17 cellular contexts compared by ENCODE assay signal in the genomic region with DNA sequence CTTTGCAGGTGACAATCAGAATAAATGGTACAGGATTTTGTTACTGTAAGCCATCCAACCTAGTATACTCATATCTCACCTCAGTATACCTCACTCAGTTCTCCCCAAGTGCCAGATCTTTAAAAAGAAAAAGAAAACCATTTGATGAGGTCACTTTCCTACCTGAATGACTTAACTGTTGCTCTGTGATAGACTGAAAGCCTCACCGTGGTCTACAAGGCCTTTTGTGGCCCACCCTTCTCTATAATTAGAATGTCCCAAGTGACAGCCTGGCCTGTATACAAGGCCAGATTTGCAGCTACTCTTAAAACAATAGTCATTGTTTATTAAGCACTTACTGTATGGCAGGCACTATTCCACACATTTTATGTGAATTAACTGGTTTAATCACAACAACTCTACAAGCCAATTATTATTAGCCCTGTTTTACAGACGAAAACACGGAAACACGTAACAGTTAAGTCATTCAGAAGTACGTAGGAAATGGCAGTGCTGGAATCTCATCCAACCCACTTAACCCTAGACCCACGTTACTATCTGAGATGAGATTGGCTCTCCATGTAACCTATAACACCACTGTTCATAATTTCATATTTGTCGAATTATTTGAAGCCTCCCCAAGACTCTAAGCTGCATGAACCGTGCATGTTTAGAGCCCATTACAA. TPM values are rescaled to one million over a fixed set of nuclear protein-coding genes. Genes with fewer than 3 reads are reported as not detected.
A peak's percentile ranks its signal among the peaks of the same experiment; 100 is the strongest.
DNase-seq lines count a peak whose midpoint lies in the region; ATAC-seq, FAIRE-seq and TF ChIP-seq lines count a peak whose summit lies in the region.
"Had no signal": no experiment of that assay in that cellular context is flagged by ENCODE, and none has a peak within 500 bp of the region (broad histone marks: within the 10 kb centered on the region; RNA-seq: fewer than 3 reads in every experiment).

No MANE protein-coding gene starts in this region.

- no peak overlapping the region for H2BK15ac ChIP-seq in H9 (ENCODE audit: low read depth, low read length)

- H2BK5ac ChIP-seq in H9 (ENCODE audit: insufficient read length, low read length), result no peak overlapping the region

- in situ Hi-C loops in KBM-7 (cut with MboI; ENCODE audit: low pct_unique_long_range_greater_than_20kb, low sequenced_read_pairs), result no loop called here

- no peak overlapping the region for H3K4me2 ChIP-seq in H9 (ENCODE audit: insufficient read depth, insufficient read length, low read length)

- H2AFZ ChIP-seq in H9 (ENCODE audit: low read length), result no peak overlapping the region

- no peak overlapping the region for H2BK20ac ChIP-seq in H9 (ENCODE audit: low read depth, low read length, poor library complexity, severe bottlenecking)

- H3K79me1 ChIP-seq in H9 (ENCODE audit: insufficient read depth, low read depth, low read length, poor library complexity, severe bottlenecking), result peaks cover 9% of the 10 kb centered on the region

- H4K8ac ChIP-seq in H9 (replicated peaks; ENCODE audit: insufficient read length, low read depth, low read length), result no peak overlapping the region

- no peak overlapping the region for H3K27ac Mint-ChIP-seq in H9
- H3K27ac Mint-ChIP-seq: natural killer cell had no signal

- H3K9ac ChIP-seq in H9 (ENCODE audit: extremely low read depth, insufficient read length, low read length), result no peak overlapping the region

- no peaks in the 10 kb centered on the region for H3K27me3 Mint-ChIP-seq in H9 (ENCODE audit: low read depth)

- H2BK12ac ChIP-seq in H9 (ENCODE audit: insufficient read length, low read depth, low read length), result no peak overlapping the region

- no peaks in the 10 kb centered on the region; the same call in 1 of the 2 replicates for H3K4me1 ChIP-seq in H9 (ENCODE audit: insufficient read depth, low read length)

- no peak overlapping the region for H3K4ac ChIP-seq in H9 (ENCODE audit: low read depth, low read length)

- H4K5ac ChIP-seq in H9 (ENCODE audit: insufficient read length, low read depth, low read length), result no peak overlapping the region

- ATAC-seq in GM18499 (IDR thresholded peaks at IDR 0.05; ENCODE audit: insufficient read depth, unreplicated experiment), result peak; percentile 74
- ATAC-seq in HG02642 (IDR thresholded peaks at IDR 0.05; ENCODE audit: poor library complexity, unreplicated experiment), result peak; percentile 54
- ATAC-seq in GM21576 (IDR thresholded peaks at IDR 0.05; ENCODE audit: unreplicated experiment), result no peak
- ATAC-seq in GM21619 (IDR thresholded peaks at IDR 0.05; ENCODE audit: unreplicated experiment), result no peak
- ATAC-seq: lower lobe of right lung, natural killer cell, psoas muscle had no signal

- no peaks in the 10 kb centered on the region for H4K20me1 ChIP-seq in H9 (ENCODE audit: control insufficient read depth, insufficient read depth, insufficient read length)

- H3K4me3 Mint-ChIP-seq in H9, result no peak overlapping the region
- H3K4me3 Mint-ChIP-seq: natural killer cell had no signal

- peaks cover 40 to 53% of the 10 kb centered on the region in 2 experiments for H3K4me1 Mint-ChIP-seq in H9
- H3K4me1 Mint-ChIP-seq: natural killer cell had no signal

- no peak overlapping the region for H3K14ac ChIP-seq in H9 (ENCODE audit: insufficient read depth, low read length)

- H3K56ac ChIP-seq in H9 (ENCODE audit: insufficient read length, low read depth, low read length), result no peak overlapping the region

- no peak overlapping the region for H3T11ph ChIP-seq in H9 (ENCODE audit: low read length)

- H3K9me3 ChIP-seq in H9 (ENCODE audit: control insufficient read depth, low read depth, low read length), result no peaks in the 10 kb centered on the region
- H3K9me3 ChIP-seq: lower lobe of right lung, psoas muscle had no signal

- H2BK120ac ChIP-seq in H9 (ENCODE audit: low read depth, low read length, poor library complexity, severe bottlenecking), result no peak overlapping the region

- TF ChIP-seq CTCF in D721Med (IDR thresholded peaks at IDR 0.05; ENCODE audit: insufficient read depth, missing control alignments), result no peak
- TF ChIP-seq CTCF in H9 (conservative IDR thresholded peaks at IDR 0.05), result no peak

- no peak overlapping the region for H2AK5ac ChIP-seq in H9 (ENCODE audit: insufficient read length, low read length)

- peak; percentile 32 for FAIRE-seq in D721Med (lab: Jason Lieb, UNC)
- peak; percentile 67 for FAIRE-seq in HTR-8/SVneo (lab: Jason Lieb, UNC)

- H4K91ac ChIP-seq in H9 (ENCODE audit: insufficient read length, low read depth, low read length), result no peak overlapping the region

- H3K27me3 ChIP-seq in H9 (ENCODE audit: insufficient read depth, low read length), result no peaks in the 10 kb centered on the region

- no peak overlapping the region for H3K18ac ChIP-seq in H9 (ENCODE audit: insufficient read length, low read depth, low read length)

- no peak overlapping the region for H3K23ac ChIP-seq in H9 (ENCODE audit: insufficient read length, low read depth, low read length)

- peaks cover 12% of the 10 kb centered on the region; the same call in 1 of the 2 replicates for H3K79me2 ChIP-seq in H9 (ENCODE audit: insufficient read depth, low read length)

- WGBS in H9 (ENCODE audit: extremely low coverage, insufficient read length, low lambda C conversion rate), result no CpG with 5 or more reads among the region's 8 CpGs

- no peaks in the 10 kb centered on the region for H3K23me2 ChIP-seq in H9 (ENCODE audit: insufficient read length, low read depth, low read length, poor library complexity, severe bottlenecking)

- H3K36me3 Mint-ChIP-seq in H9 (ENCODE audit: insufficient read depth in 1 of 3, low read depth in 3 of 3), result peaks cover 0 to 5% (median 4%) of the 10 kb centered on the region in 3 experiments; a peak in 4 of 7 replicates
- H3K36me3 Mint-ChIP-seq: natural killer cell had no signal

- no peak overlapping the region for H3K27ac ChIP-seq in H9 (ENCODE audit: insufficient read length, low read depth, low read length)
- H3K27ac ChIP-seq: lower lobe of right lung, psoas muscle had no signal

- no peak for DNase-seq in D721Med (ENCODE audit: insufficient read length, low spot score)
- no peak for DNase-seq in HTR-8/SVneo (ENCODE audit: insufficient read length, low spot score)
- DNase-seq in H9, result no peak
- DNase-seq in KBM-7, result no peak
- DNase-seq: foreskin fibroblast; HCEC 1CT; lower lobe of right lung; natural killer cell; NCI-H187; NCI-H510A treated with DMSO at 0.1 percent for 48 hours; psoas muscle; SHP77 treated with DMSO at 0.1 percent for 48 hours; stimulated activated CD4-positive, alpha-beta T cell treated with anti-CD3 and anti-CD28 coated beads, Interleukin-12 subunit alpha, Interleukin-12 subunit beta, amount 100 ng/mL, for 4 hours had no signal

- peaks cover 0 to 3% of the 10 kb centered on the region in 2 experiments; a peak in 1 of 5 replicates for H3K9me3 Mint-ChIP-seq in H9
- H3K9me3 Mint-ChIP-seq: natural killer cell had no signal

RNA-seq across cellular contexts. Expression of a gene that starts 28.3 kb away (rescaled TPM):
- total RNA-seq in H9 (2021), result 52.0 and 52.3 TPM in 2 replicates

RNA-seq across cellular contexts. Expression of a gene that starts 28.5 kb away (rescaled TPM):
- total RNA-seq in H9 (2021), result 1.1 and 1.5 TPM in 2 replicates
- total RNA-seq: natural killer cell, psoas muscle had no signal

Comparison
In these comparisons a context has a peak if more than half of its experiments do, and no peak if none do; other contexts are left out.
1. ATAC-seq: peak in GM18499 (single experiment) and HG02642 (single experiment); none in GM21576 (single experiment) and GM21619 (single experiment).